10 cellular contexts compared by ENCODE assay signal in the genomic region with DNA sequence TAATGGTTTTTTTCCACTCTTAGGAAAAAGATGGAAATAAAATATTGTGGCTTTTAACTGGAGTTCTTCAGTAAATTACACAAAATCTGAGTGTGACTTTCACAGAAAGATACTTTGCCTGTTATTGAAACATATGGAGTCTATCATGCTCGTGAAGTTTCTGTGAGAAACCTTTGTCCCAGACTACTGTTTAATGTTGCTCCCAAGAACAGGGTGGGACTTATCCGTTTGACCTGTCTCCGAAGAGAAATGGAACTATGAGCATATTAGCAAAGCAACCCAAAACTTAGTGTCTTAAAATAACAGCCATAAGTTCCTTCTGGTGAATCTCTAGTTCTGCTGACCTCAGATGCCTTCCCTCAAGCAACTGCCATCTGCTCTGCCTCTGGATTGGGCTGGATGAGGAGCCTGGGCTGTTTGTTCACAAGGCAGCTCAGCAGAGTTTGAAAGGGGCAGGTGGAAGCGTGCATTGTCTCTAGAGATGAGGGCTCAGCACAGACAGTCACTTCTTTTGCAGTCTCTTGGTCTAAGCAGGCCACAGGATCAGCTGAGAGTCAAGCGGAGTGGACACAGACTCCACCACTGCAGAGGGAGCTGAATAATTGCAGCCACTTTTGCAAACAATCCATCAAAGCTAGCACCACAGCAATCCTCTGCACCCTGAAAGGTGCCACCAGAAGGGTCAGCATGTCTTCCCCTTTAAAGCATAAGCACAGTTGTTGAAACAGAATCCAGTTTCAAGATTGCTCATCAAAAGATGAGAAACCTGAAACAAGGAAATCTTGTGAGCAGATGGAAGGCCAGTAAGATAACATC. TPM values are rescaled to one million over a fixed set of nuclear protein-coding genes. Genes with fewer than 3 reads are reported as not detected.
DNase-seq lines count a peak whose midpoint lies in the region; ATAC-seq and TF ChIP-seq lines count a peak whose summit lies in the region.
"Had no signal": no experiment of that assay in that cellular context is flagged by ENCODE, and none has a peak within 500 bp of the region (broad histone marks: within the 10 kb centered on the region; RNA-seq: fewer than 3 reads in every experiment).

No MANE protein-coding gene starts in this region.

- H3K27me3 ChIP-seq in upper lobe of right lung (no peaks in the 10 kb centered on the region), HAP-1 (ENCODE audit: low read depth) (no peaks in the 10 kb centered on the region)

- in situ Hi-C loops in HAP-1 (cut with MboI; ENCODE audit: low sequenced_read_pairs), result no loop called here

- H3K27ac ChIP-seq in upper lobe of right lung, result no peak overlapping the region

- TF ChIP-seq POLR2A in NB4 (IDR thresholded peaks at IDR 0.05; ENCODE audit: extremely low read depth, insufficient read length), result no peak

- no peaks in the 10 kb centered on the region for H3K36me3 ChIP-seq in upper lobe of right lung
- H3K36me3 ChIP-seq in HAP-1 (replicated peaks), result no peaks in the 10 kb centered on the region

- peak; percentile 50 for ATAC-seq in HG02623 (IDR thresholded peaks at IDR 0.05; ENCODE audit: unreplicated experiment)
- no peak for ATAC-seq in upper lobe of right lung

- intact Hi-C loops in upper lobe of right lung (cut with DNase I), result no loop called here

- H3K4me3 ChIP-seq in NB4 (ENCODE audit: low read depth, low read length), result no peak overlapping the region
- no peak overlapping the region for H3K4me3 ChIP-seq in upper lobe of right lung
- no peak overlapping the region for H3K4me3 ChIP-seq in HAP-1

- DNase-seq in NCI-H510A treated with DMSO at 0.1 percent for 48 hours (lab: John Stamatoyannopoulos, UW) (peak; percentile 12), NCI-H510A (lab: John Stamatoyannopoulos, UW) (no peak), NB4 (ENCODE audit: low read depth) (peak; percentile 63), myocyte (ENCODE audit: low read depth) (peak; percentile 58), C1 segment of cervical spinal cord (lab: John Stamatoyannopoulos, UW) (no peak), upper lobe of right lung (no peak), HAP-1 (ENCODE audit: low spot score in 2 of 2) (no peak)
- DNase-seq: T1000 had no signal

- no peaks in the 10 kb centered on the region for H3K9me3 ChIP-seq in upper lobe of right lung
- no peaks in the 10 kb centered on the region for H3K9me3 ChIP-seq in HAP-1

- TF ChIP-seq CTCF in NB4 (IDR thresholded peaks at IDR 0.05; ENCODE audit: low read depth, low read length) (no peak), upper lobe of right lung (IDR thresholded peaks at IDR 0.05) (no peak)

- no peaks in the 10 kb centered on the region for H3K4me1 ChIP-seq in upper lobe of right lung
- no peaks in the 10 kb centered on the region for H3K4me1 ChIP-seq in HAP-1

RNA-seq across cellular contexts. Expression of gene MYB, which starts 52.8 kb away (rescaled TPM):
- 0.21 TPM in 1 of 2 replicates, not detected in the other for total RNA-seq in myocyte
- polyA plus RNA-seq in myocyte (2012), result not detected
- 2.0 TPM for total RNA-seq in upper lobe of right lung
- total RNA-seq: MCF 10A had no signal

Comparison
In these comparisons a context has a peak if more than half of its experiments do, and no peak if none do; other contexts are left out.
1. DNase-seq: peak in NCI-H510A treated with DMSO at 0.1 percent for 48 hours (single experiment), NB4 (single experiment) and myocyte (single experiment); none in NCI-H510A (single experiment), C1 segment of cervical spinal cord (0 of 14), upper lobe of right lung (single experiment) and HAP-1 (0 of 2).